1 cellular context compared by ENCODE assay signal in the genomic region with DNA sequence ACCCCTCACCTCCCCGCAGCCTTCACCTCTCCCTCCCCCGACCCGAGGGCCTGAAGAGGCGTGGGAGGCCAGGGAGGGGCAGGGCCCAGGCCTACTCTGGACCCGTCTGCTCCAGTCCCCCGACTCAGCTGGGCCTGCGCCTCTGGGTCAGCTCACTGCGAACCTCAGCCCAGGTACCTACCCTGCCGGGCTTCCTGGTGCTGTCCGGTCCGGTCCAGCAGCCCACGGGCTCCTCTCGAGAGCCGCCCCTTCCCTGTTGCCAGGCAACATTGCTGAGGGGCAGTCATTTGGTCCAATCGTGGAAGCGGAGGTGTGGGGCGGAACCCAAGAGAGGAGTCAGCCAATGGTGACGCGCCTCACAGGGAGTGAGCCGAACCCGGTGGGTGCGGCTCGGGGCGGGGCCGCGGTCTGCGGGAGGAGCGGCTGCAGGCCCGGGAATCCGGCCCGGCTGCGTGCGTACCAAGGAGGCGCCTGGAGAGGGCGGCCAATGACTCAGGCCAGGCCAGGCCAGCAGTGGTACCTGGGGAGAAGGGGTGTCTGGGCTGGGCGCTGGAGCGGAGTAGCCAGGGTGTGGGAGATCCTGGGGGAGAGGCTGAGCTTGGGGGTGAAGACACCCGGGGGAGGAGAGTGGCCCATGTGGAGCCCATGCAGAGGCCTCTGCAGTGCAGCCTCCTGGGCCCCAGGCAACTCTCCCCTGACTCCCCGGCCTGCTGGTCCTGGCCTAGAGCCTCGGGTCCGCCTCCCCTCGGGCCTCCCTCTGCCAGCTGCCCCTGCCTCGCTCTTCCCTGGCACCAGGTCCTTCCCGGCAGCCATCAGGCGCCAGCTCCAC.
TF ChIP-seq lines count a peak whose summit lies in the region.

A gene with protein sequence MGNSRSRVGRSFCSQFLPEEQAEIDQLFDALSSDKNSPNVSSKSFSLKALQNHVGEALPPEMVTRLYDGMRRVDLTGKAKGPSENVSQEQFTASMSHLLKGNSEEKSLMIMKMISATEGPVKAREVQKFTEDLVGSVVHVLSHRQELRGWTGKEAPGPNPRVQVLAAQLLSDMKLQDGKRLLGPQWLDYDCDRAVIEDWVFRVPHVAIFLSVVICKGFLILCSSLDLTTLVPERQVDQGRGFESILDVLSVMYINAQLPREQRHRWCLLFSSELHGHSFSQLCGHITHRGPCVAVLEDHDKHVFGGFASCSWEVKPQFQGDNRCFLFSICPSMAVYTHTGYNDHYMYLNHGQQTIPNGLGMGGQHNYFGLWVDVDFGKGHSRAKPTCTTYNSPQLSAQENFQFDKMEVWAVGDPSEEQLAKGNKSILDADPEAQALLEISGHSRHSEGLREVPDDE (minus strand): TSS at position 240 of the 829 bp plus-strand sequence. CDS start 6,573 bp downstream, outside the sequence.

TF ChIP-seq in HepG2, 621 proteins besides CTCF, POLR2A, EP300 and RAD21 (continued from another document and continues in another):
- TF ChIP-seq, protein P1, sequence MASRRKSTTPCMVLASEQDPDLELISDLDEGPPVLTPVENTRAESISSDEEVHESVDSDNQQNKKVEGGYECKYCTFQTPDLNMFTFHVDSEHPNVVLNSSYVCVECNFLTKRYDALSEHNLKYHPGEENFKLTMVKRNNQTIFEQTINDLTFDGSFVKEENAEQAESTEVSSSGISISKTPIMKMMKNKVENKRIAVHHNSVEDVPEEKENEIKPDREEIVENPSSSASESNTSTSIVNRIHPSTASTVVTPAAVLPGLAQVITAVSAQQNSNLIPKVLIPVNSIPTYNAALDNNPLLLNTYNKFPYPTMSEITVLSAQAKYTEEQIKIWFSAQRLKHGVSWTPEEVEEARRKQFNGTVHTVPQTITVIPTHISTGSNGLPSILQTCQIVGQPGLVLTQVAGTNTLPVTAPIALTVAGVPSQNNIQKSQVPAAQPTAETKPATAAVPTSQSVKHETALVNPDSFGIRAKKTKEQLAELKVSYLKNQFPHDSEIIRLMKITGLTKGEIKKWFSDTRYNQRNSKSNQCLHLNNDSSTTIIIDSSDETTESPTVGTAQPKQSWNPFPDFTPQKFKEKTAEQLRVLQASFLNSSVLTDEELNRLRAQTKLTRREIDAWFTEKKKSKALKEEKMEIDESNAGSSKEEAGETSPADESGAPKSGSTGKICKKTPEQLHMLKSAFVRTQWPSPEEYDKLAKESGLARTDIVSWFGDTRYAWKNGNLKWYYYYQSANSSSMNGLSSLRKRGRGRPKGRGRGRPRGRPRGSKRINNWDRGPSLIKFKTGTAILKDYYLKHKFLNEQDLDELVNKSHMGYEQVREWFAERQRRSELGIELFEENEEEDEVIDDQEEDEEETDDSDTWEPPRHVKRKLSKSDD (CRISPR knock-in tag; IDR thresholded peaks at IDR 0.05; ENCODE audit: low read depth) = no peak; the same call in 1 of the 2 replicates
- TF ChIP-seq HHEX (CRISPR knock-in tag; IDR thresholded peaks at IDR 0.05) = no peak
- peak; percentile 65 for TF ChIP-seq TARDBP (CRISPR knock-in tag; IDR thresholded peaks at IDR 0.05)
- TF ChIP-seq, protein P2, sequence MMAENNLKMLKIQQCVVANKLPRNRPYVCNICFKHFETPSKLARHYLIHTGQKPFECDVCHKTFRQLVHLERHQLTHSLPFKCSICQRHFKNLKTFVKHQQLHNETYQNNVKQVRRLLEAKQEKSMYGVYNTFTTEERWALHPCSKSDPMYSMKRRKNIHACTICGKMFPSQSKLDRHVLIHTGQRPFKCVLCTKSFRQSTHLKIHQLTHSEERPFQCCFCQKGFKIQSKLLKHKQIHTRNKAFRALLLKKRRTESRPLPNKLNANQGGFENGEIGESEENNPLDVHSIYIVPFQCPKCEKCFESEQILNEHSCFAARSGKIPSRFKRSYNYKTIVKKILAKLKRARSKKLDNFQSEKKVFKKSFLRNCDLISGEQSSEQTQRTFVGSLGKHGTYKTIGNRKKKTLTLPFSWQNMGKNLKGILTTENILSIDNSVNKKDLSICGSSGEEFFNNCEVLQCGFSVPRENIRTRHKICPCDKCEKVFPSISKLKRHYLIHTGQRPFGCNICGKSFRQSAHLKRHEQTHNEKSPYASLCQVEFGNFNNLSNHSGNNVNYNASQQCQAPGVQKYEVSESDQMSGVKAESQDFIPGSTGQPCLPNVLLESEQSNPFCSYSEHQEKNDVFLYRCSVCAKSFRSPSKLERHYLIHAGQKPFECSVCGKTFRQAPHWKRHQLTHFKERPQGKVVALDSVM (CRISPR knock-in tag; IDR thresholded peaks at IDR 0.05) = peak; percentile 72; the same call in 1 of the 2 replicates
- 0 out of 2 replicates have a peak, but pooled peaks have one; percentile 66 for TF ChIP-seq CHCHD3 (CRISPR knock-in tag; IDR thresholded peaks at IDR 0.05)
- TF ChIP-seq FOXC1 (CRISPR knock-in tag; IDR thresholded peaks at IDR 0.05; ENCODE audit: borderline replicate concordance) = peak; percentile 94
- TF ChIP-seq GFI1 (CRISPR knock-in tag; IDR thresholded peaks at IDR 0.05; ENCODE audit: borderline replicate concordance) = no peak
- TF ChIP-seq WIZ (CRISPR knock-in tag; IDR thresholded peaks at IDR 0.05) = 0 out of 2 replicates have a peak, but pooled peaks have one; percentile 15
- TF ChIP-seq TGIF2 (CRISPR knock-in tag; IDR thresholded peaks at IDR 0.05) = peak; percentile 75
- no peak for TF ChIP-seq KAT7 (CRISPR knock-in tag; IDR thresholded peaks at IDR 0.05; ENCODE audit: borderline replicate concordance)
- no peak; the same call in 1 of the 2 replicates for TF ChIP-seq ZNF83 (CRISPR knock-in tag; IDR thresholded peaks at IDR 0.05; ENCODE audit: borderline replicate concordance)
- TF ChIP-seq ELF4 (CRISPR knock-in tag; IDR thresholded peaks at IDR 0.05; ENCODE audit: borderline replicate concordance) = no peak
- TF ChIP-seq, protein P3, sequence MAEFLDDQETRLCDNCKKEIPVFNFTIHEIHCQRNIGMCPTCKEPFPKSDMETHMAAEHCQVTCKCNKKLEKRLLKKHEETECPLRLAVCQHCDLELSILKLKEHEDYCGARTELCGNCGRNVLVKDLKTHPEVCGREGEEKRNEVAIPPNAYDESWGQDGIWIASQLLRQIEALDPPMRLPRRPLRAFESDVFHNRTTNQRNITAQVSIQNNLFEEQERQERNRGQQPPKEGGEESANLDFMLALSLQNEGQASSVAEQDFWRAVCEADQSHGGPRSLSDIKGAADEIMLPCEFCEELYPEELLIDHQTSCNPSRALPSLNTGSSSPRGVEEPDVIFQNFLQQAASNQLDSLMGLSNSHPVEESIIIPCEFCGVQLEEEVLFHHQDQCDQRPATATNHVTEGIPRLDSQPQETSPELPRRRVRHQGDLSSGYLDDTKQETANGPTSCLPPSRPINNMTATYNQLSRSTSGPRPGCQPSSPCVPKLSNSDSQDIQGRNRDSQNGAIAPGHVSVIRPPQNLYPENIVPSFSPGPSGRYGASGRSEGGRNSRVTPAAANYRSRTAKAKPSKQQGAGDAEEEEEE (CRISPR knock-in tag; IDR thresholded peaks at IDR 0.05; ENCODE audit: borderline replicate concordance) = no peak
- TF ChIP-seq, protein P4, sequence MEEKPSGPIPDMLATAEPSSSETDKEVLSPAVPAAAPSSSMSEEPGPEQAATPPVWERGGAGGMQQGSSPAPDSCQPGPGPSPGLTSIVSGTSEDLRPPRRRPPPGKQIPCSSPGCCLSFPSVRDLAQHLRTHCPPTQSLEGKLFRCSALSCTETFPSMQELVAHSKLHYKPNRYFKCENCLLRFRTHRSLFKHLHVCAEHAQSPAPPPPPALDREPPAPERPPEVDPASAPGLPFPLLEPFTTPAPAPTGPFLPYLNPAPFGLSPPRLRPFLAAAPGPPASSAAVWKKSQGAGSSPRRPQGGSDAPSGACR (CRISPR knock-in tag; IDR thresholded peaks at IDR 0.05) = peak; percentile 71
- peak; percentile 93; the same call in 1 of the 2 replicates for TF ChIP-seq ARID2 (CRISPR knock-in tag; IDR thresholded peaks at IDR 0.05; ENCODE audit: borderline replicate concordance)
- peak; percentile 42; the same call in 1 of the 2 replicates for TF ChIP-seq RFX5 (IDR thresholded peaks at IDR 0.05; ENCODE audit: low read depth, low read length)
- no peak for TF ChIP-seq CCAR2 (optimal IDR thresholded peaks at IDR 0.05; ENCODE audit: low read depth, low read length)
- no peak for TF ChIP-seq ZNF282 (IDR thresholded peaks at IDR 0.05; ENCODE audit: partially characterized antibody)
- TF ChIP-seq, protein P5, sequence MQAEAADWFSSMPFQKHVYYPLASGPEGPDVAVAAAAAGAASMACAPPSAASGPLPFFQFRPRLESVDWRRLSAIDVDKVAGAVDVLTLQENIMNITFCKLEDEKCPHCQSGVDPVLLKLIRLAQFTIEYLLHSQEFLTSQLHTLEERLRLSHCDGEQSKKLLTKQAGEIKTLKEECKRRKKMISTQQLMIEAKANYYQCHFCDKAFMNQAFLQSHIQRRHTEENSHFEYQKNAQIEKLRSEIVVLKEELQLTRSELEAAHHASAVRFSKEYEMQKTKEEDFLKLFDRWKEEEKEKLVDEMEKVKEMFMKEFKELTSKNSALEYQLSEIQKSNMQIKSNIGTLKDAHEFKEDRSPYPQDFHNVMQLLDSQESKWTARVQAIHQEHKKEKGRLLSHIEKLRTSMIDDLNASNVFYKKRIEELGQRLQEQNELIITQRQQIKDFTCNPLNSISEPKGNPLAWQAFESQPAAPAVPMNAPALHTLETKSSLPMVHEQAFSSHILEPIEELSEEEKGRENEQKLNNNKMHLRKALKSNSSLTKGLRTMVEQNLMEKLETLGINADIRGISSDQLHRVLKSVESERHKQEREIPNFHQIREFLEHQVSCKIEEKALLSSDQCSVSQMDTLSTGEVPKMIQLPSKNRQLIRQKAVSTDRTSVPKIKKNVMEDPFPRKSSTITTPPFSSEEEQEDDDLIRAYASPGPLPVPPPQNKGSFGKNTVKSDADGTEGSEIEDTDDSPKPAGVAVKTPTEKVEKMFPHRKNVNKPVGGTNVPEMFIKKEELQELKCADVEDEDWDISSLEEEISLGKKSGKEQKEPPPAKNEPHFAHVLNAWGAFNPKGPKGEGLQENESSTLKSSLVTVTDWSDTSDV (CRISPR knock-in tag; IDR thresholded peaks at IDR 0.05) = no peak
- no peak for TF ChIP-seq ZNF296 (CRISPR knock-in tag; conservative IDR thresholded peaks at IDR 0.05)
- no peak for TF ChIP-seq CBFB (CRISPR knock-in tag; IDR thresholded peaks at IDR 0.05)
- peak; percentile 50; the same call in 1 of the 2 replicates for TF ChIP-seq KDM2A (CRISPR knock-in tag; IDR thresholded peaks at IDR 0.05; ENCODE audit: borderline replicate concordance, low read depth)
- peak; percentile 13 for TF ChIP-seq ZNF274 (CRISPR knock-in tag; IDR thresholded peaks at IDR 0.05)
- TF ChIP-seq, protein P6, sequence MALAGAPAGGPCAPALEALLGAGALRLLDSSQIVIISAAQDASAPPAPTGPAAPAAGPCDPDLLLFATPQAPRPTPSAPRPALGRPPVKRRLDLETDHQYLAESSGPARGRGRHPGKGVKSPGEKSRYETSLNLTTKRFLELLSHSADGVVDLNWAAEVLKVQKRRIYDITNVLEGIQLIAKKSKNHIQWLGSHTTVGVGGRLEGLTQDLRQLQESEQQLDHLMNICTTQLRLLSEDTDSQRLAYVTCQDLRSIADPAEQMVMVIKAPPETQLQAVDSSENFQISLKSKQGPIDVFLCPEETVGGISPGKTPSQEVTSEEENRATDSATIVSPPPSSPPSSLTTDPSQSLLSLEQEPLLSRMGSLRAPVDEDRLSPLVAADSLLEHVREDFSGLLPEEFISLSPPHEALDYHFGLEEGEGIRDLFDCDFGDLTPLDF (CRISPR knock-in tag; IDR thresholded peaks at IDR 0.05) = peak; percentile 52; the same call in 1 of the 2 replicates
- TF ChIP-seq, protein P7, sequence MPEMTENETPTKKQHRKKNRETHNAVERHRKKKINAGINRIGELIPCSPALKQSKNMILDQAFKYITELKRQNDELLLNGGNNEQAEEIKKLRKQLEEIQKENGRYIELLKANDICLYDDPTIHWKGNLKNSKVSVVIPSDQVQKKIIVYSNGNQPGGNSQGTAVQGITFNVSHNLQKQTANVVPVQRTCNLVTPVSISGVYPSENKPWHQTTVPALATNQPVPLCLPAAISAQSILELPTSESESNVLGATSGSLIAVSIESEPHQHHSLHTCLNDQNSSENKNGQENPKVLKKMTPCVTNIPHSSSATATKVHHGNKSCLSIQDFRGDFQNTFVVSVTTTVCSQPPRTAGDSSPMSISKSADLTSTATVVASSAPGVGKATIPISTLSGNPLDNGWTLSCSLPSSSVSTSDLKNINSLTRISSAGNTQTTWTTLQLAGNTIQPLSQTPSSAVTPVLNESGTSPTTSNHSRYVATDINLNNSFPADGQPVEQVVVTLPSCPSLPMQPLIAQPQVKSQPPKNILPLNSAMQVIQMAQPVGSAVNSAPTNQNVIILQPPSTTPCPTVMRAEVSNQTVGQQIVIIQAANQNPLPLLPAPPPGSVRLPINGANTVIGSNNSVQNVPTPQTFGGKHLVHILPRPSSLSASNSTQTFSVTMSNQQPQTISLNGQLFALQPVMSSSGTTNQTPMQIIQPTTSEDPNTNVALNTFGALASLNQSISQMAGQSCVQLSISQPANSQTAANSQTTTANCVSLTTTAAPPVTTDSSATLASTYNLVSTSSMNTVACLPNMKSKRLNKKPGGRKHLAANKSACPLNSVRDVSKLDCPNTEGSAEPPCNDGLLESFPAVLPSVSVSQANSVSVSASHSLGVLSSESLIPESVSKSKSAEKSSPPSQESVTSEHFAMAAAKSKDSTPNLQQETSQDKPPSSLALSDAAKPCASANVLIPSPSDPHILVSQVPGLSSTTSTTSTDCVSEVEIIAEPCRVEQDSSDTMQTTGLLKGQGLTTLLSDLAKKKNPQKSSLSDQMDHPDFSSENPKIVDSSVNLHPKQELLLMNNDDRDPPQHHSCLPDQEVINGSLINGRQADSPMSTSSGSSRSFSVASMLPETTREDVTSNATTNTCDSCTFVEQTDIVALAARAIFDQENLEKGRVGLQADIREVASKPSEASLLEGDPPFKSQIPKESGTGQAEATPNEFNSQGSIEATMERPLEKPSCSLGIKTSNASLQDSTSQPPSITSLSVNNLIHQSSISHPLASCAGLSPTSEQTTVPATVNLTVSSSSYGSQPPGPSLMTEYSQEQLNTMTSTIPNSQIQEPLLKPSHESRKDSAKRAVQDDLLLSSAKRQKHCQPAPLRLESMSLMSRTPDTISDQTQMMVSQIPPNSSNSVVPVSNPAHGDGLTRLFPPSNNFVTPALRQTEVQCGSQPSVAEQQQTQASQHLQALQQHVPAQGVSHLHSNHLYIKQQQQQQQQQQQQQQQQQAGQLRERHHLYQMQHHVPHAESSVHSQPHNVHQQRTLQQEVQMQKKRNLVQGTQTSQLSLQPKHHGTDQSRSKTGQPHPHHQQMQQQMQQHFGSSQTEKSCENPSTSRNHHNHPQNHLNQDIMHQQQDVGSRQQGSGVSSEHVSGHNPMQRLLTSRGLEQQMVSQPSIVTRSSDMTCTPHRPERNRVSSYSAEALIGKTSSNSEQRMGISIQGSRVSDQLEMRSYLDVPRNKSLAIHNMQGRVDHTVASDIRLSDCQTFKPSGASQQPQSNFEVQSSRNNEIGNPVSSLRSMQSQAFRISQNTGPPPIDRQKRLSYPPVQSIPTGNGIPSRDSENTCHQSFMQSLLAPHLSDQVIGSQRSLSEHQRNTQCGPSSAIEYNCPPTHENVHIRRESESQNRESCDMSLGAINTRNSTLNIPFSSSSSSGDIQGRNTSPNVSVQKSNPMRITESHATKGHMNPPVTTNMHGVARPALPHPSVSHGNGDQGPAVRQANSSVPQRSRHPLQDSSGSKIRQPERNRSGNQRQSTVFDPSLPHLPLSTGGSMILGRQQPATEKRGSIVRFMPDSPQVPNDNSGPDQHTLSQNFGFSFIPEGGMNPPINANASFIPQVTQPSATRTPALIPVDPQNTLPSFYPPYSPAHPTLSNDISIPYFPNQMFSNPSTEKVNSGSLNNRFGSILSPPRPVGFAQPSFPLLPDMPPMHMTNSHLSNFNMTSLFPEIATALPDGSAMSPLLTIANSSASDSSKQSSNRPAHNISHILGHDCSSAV (CRISPR knock-in tag; IDR thresholded peaks at IDR 0.05; ENCODE audit: borderline replicate concordance) = peak; percentile 85; the same call in 1 of the 2 replicates
